In the genomic region with DNA sequence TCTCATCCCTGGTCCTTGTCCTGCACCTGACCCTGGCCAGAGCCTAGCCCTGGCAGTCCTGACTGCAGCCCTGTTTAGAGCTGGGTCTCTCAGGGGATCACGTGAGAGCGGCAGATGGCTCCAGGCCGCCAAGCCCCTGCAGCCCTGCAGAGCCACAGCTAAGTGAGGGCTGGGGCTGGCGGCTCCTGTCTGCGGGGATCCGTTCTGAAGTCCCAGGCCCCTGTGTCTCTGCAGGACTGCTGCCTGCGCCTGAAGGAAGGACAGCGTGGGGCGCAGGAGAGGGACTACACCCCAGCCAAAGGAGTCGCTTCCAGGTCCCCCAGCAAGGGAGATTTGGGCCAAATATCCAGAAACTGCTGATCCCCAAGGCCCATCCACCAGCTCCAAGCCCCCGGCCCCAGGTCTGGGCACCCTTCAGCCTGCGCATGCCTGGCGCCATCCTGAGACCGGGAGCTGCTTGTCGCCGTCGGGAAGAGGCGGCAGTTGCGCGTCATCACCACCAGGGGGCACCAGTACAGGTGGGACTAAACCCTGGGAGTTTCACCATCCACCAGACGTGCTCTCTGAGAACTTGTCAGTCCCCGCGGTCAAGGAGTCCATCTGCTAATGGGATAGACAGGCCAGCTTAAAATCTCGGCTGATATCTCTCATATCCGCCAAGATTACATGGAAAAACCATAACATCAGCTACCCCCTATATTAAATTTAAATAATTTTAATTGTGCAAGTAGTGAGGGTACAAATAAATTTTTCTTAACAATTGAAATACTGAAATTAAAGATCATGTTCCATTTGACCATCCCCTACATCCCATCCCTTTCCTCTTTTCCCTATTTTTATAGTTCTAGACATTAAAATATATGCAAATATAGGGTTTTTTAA, we compare ENCODE assay signal across 8 cellular contexts. TPM values are rescaled to one million over a fixed set of nuclear protein-coding genes. Genes with fewer than 3 reads are reported as not detected.
A peak's percentile ranks its signal among the peaks of the same experiment; 100 is the strongest.
DNase-seq lines count a peak whose midpoint lies in the region; ATAC-seq and TF ChIP-seq lines count a peak whose summit lies in the region.

No MANE protein-coding gene starts in this region.

- H3K4me2 ChIP-seq in Loucy (ENCODE audit: low read depth, low read length, poor library complexity, severe bottlenecking), result no peak overlapping the region

- ATAC-seq in right cardiac atrium (peak; percentile 86), HG03469 (IDR thresholded peaks at IDR 0.05; ENCODE audit: unreplicated experiment) (no peak)

- WGBS in right cardiac atrium, result 14% methylated on average over 25 of the region's 25 CpGs

- H3K4me3 ChIP-seq in H7 (ENCODE audit: insufficient read depth, low read depth, low read length), result peak overlapping the region; percentile 31; the same call in 1 of the 2 replicates
- H3K4me3 ChIP-seq in Loucy (ENCODE audit: low read length, poor library complexity, severe bottlenecking), result no peak overlapping the region
- H3K4me3 ChIP-seq in right cardiac atrium (ENCODE audit: low read length), result no peak overlapping the region
- peak overlapping the region; percentile 42 for H3K4me3 ChIP-seq in retinal pigment epithelial cell (ENCODE audit: low read length)

- no peaks in the 10 kb centered on the region for H3K9me3 ChIP-seq in Loucy (ENCODE audit: insufficient read depth, low read depth, low read length)
- H3K9me3 ChIP-seq in right cardiac atrium (ENCODE audit: control insufficient read depth, low read length), result no peaks in the 10 kb centered on the region

- TF ChIP-seq CTCF in Loucy (conservative IDR thresholded peaks at IDR 0.05; ENCODE audit: low read length) (peak; percentile 85), retinal pigment epithelial cell (conservative IDR thresholded peaks at IDR 0.05; ENCODE audit: low read depth, low read length) (peak; percentile 98)

- no peaks in the 10 kb centered on the region for H3K4me1 ChIP-seq in Loucy (ENCODE audit: insufficient read depth, low read length, poor library complexity, severe bottlenecking)
- H3K4me1 ChIP-seq in right cardiac atrium (ENCODE audit: control insufficient read depth, insufficient read depth, low read length), result no peaks in the 10 kb centered on the region

- H3K27me3 ChIP-seq in H7 (ENCODE audit: control insufficient read depth, insufficient read depth, low read length), result no peaks in the 10 kb centered on the region
- H3K27me3 ChIP-seq in Loucy (ENCODE audit: insufficient read depth, low read length, poor library complexity, severe bottlenecking), result no peaks in the 10 kb centered on the region
- no peaks in the 10 kb centered on the region for H3K27me3 ChIP-seq in right cardiac atrium (ENCODE audit: control insufficient read depth, insufficient read depth)

- no peak overlapping the region for H3K27ac ChIP-seq in right cardiac atrium (ENCODE audit: low read length)

- H3K9ac ChIP-seq in Loucy (ENCODE audit: low read depth, low read length, poor library complexity, severe bottlenecking), result no peak overlapping the region

- H3K36me3 ChIP-seq in H7 (replicated peaks; ENCODE audit: control insufficient read depth, insufficient read depth, low read length) (no peaks in the 10 kb centered on the region), Loucy (ENCODE audit: insufficient read depth, low read length) (no peaks in the 10 kb centered on the region)

- H3K79me2 ChIP-seq in Loucy (ENCODE audit: insufficient read depth, low read length), result no peaks in the 10 kb centered on the region

- H2AFZ ChIP-seq in Loucy (ENCODE audit: low read length), result peak overlapping the region; percentile 64; the same call in 1 of the 2 replicates

- H3K9me2 ChIP-seq in Loucy (replicated peaks; ENCODE audit: low read depth, low read length), result no peaks in the 10 kb centered on the region

- H4K20me1 ChIP-seq in Loucy (ENCODE audit: insufficient read depth, low read length, poor library complexity, severe bottlenecking), result no peaks in the 10 kb centered on the region

- no peaks in the 10 kb centered on the region for H3F3A ChIP-seq in Loucy (ENCODE audit: low read depth)

- intact Hi-C loops in right cardiac atrium (cut with DNase I), result no loop called here

- peak; percentile 35 for DNase-seq in GM04504 (ENCODE audit: low read depth)
- DNase-seq in H7, result peak; percentile 95
- peak; percentile 95 for DNase-seq in SK-N-DZ (ENCODE audit: low spot score)
- peak; percentile 21 for DNase-seq in activated naive CD8-positive, alpha-beta T cell treated with anti-CD3 and anti-CD28 coated beads, Interleukin-2, amount 50 U/mL, for 16 hours (ENCODE audit: low read depth, low spot score)
- DNase-seq in right cardiac atrium, result peak; percentile 81 to 95 (median 93)
- no peak for DNase-seq in retinal pigment epithelial cell (ENCODE audit: low read depth)

RNA-seq across cellular contexts. Expression of gene GHRHR, which starts 25.1 kb away (rescaled TPM):
- 1.9 and 2.7 TPM in 2 replicates for total RNA-seq in H7 (2014; rRNA removed; shearing (Covaris generic))
- not detected in 2 replicates for polyA plus RNA-seq in SK-N-DZ (2014; cell fraction: cytosol; rRNA removed)
- not detected in 2 replicates for polyA plus RNA-seq in SK-N-DZ (2014; cell fraction: nucleus; rRNA removed)
- total RNA-seq in right cardiac atrium, result not detected
- polyA plus RNA-seq in right cardiac atrium, result not detected

RNA-seq across cellular contexts. Expression of gene AQP1, which starts 27.0 kb away (rescaled TPM):
- 0.26 TPM in 1 of 2 replicates, not detected in the other for total RNA-seq in H7 (2014; rRNA removed; shearing (Covaris generic))
- 6.9 and 9.7 TPM in 2 replicates for polyA plus RNA-seq in SK-N-DZ (2014; cell fraction: cytosol; rRNA removed)
- 3.7 and 8.4 TPM in 2 replicates for polyA plus RNA-seq in SK-N-DZ (2014; cell fraction: nucleus; rRNA removed)
- 100 to 1,000 TPM; 187 to 254 (median 222) TPM for total RNA-seq in right cardiac atrium
- polyA plus RNA-seq in right cardiac atrium, result 216 TPM

Comparison
In these comparisons a context has a peak if more than half of its experiments do, and no peak if none do; other contexts are left out.
1. H3K4me3 ChIP-seq: peak in H7 (single experiment) and retinal pigment epithelial cell (single experiment); none in Loucy (single experiment) and right cardiac atrium (single experiment).
2. RNA of gene AQP1, which starts 27.0 kb away (total RNA-seq): 187 to 254 TPM in right cardiac atrium; 0.26 TPM in H7; every median in the first group is over 100 times any median in the second.